Comparison of ENCODE assay signal across 32 cellular contexts in genomic region chr12:53958128-53958527, GRCh38. TPM values are rescaled to one million over a fixed set of nuclear protein-coding genes. Genes with fewer than 3 reads are reported as not detected.
"Had no signal": no experiment of that assay in that cellular context is flagged by ENCODE, and none has a peak within 500 bp of the region (broad histone marks: within the 10 kb centered on the region; RNA-seq: fewer than 3 reads in every experiment).

No MANE protein-coding gene starts in this region.

- FAIRE-seq: keratinocyte, pancreas had no signal

- H3K9me3 ChIP-seq: lower lobe of right lung, pancreas, prostate gland, tibial nerve, upper lobe of left lung, vagina had no signal

- H3K4me1 Mint-ChIP-seq: neural crest cell had no signal

- H3K4me3 Mint-ChIP-seq: nephron; neural crest cell; stimulated activated memory B cell treated with anti-CD40 and anti-IgM and Interleukin-4, amounts not matched to agents 10 μg/mL and 1 μg/mL and 100 μg/mL, for 72 hours; stimulated activated naive CD8-positive, alpha-beta T cell treated with anti-CD3 and anti-CD28 coated beads, Interleukin-15, amount 100 ng/mL, for 72 hours had no signal

- DNase-seq: hypothalamus; kidney glomerular epithelial cell; left cardiac atrium; left ventricle myocardium superior; lower lobe of right lung; mammary epithelial cell; mesenchymal stem cell; naive thymus-derived CD8-positive, alpha-beta T cell; nucleus accumbens; retina; right cardiac atrium; stimulated activated CD4-positive, alpha-beta T cell treated with anti-CD3 and anti-CD28 coated beads, Interleukin-4, amount 100 ng/mL, for 4 hours; stimulated activated CD8-positive, alpha-beta memory T cell treated with anti-CD3 and anti-CD28 coated beads, Interleukin-4, amount 100 ng/mL, for 48 hours; stimulated activated naive CD4-positive, alpha-beta T cell treated with Interleukin-2 at 50 U/mL for 16 hours; stimulated activated naive CD8-positive, alpha-beta T cell treated with anti-CD3 and anti-CD28 coated beads, Interleukin-15, amount 100 ng/mL, for 72 hours; substantia nigra; upper lobe of left lung had no signal

- H3K9me3 Mint-ChIP-seq: nephron; neural crest cell; stimulated activated naive CD8-positive, alpha-beta T cell treated with anti-CD3 and anti-CD28 coated beads, Interleukin-15, amount 100 ng/mL, for 72 hours had no signal

- H3K4me1 ChIP-seq: lower lobe of right lung, pancreas, prostate gland had no signal

- H3K27ac Mint-ChIP-seq: nephron; stimulated activated memory B cell treated with anti-CD40 and anti-IgM and Interleukin-4, amounts not matched to agents 10 μg/mL and 1 μg/mL and 100 μg/mL, for 72 hours; stimulated activated naive CD8-positive, alpha-beta T cell treated with anti-CD3 and anti-CD28 coated beads, Interleukin-15, amount 100 ng/mL, for 72 hours had no signal

- H3K36me3 Mint-ChIP-seq: stimulated activated memory B cell treated with anti-CD40 and anti-IgM and Interleukin-4, amounts not matched to agents 10 μg/mL and 1 μg/mL and 100 μg/mL, for 72 hours had no signal

- H3K27ac ChIP-seq: lower lobe of right lung, pancreas, prostate gland, skin epidermis, tibial nerve, upper lobe of left lung, vagina had no signal

- ATAC-seq: left cardiac atrium; left lobe of liver; left ventricle myocardium superior; lower lobe of right lung; naive thymus-derived CD8-positive, alpha-beta T cell; pancreas; right cardiac atrium; sciatic nerve; stimulated activated memory B cell treated with anti-CD40 and anti-IgM and Interleukin-4, amounts not matched to agents 10 μg/mL and 1 μg/mL and 100 μg/mL, for 72 hours; stimulated activated naive CD8-positive, alpha-beta T cell treated with anti-CD3 and anti-CD28 coated beads, Interleukin-15, amount 100 ng/mL, for 72 hours had no signal

- H3K4me3 ChIP-seq: lower lobe of right lung, pancreas, prostate gland, skin epidermis, tibial nerve, upper lobe of left lung, vagina had no signal

- H3K36me3 ChIP-seq: lower lobe of right lung, pancreas, prostate gland, tibial nerve, upper lobe of left lung, vagina had no signal

RNA-seq across cellular contexts. Expression of gene HOXC12, which starts 3.4 kb away (rescaled TPM):
- total RNA-seq: left cardiac atrium; left lobe of liver; left ventricle myocardium superior; lower lobe of right lung; mucosa of gallbladder; naive thymus-derived CD8-positive, alpha-beta T cell; neural crest cell; pancreas; prostate gland; right cardiac atrium; temporal lobe; upper lobe of left lung; urinary bladder; vagina had no signal

RNA-seq across cellular contexts. Expression of gene HOXC11, which starts 14.8 kb away (rescaled TPM):
- total RNA-seq: left cardiac atrium; left lobe of liver; left ventricle myocardium superior; lower lobe of right lung; mucosa of gallbladder; naive thymus-derived CD8-positive, alpha-beta T cell; neural crest cell; pancreas; prostate gland; right cardiac atrium; temporal lobe; upper lobe of left lung; vagina had no signal

RNA-seq across cellular contexts. Expression of gene HOTAIR, which starts 16.6 kb away (rescaled TPM):
- total RNA-seq: left cardiac atrium; left lobe of liver; left ventricle myocardium superior; lower lobe of right lung; mucosa of gallbladder; naive thymus-derived CD8-positive, alpha-beta T cell; neural crest cell; pancreas; right cardiac atrium; temporal lobe; upper lobe of left lung; vagina had no signal

RNA-seq across cellular contexts. Expression of gene HOXC13, which starts 19.5 kb away (rescaled TPM):
- total RNA-seq: left cardiac atrium; left lobe of liver; left ventricle myocardium superior; lower lobe of right lung; mucosa of gallbladder; naive thymus-derived CD8-positive, alpha-beta T cell; neural crest cell; osteoblast; right cardiac atrium; temporal lobe; tibial nerve; upper lobe of left lung; urinary bladder; vagina had no signal

RNA-seq across cellular contexts. Expression of gene HOXC10, which starts 26.8 kb away (rescaled TPM):
- total RNA-seq: left cardiac atrium; left ventricle myocardium superior; lower lobe of right lung; mucosa of gallbladder; naive thymus-derived CD8-positive, alpha-beta T cell; right cardiac atrium; temporal lobe; upper lobe of left lung; vagina had no signal
